9 cellular contexts compared by ENCODE assay signal in the genomic region with DNA sequence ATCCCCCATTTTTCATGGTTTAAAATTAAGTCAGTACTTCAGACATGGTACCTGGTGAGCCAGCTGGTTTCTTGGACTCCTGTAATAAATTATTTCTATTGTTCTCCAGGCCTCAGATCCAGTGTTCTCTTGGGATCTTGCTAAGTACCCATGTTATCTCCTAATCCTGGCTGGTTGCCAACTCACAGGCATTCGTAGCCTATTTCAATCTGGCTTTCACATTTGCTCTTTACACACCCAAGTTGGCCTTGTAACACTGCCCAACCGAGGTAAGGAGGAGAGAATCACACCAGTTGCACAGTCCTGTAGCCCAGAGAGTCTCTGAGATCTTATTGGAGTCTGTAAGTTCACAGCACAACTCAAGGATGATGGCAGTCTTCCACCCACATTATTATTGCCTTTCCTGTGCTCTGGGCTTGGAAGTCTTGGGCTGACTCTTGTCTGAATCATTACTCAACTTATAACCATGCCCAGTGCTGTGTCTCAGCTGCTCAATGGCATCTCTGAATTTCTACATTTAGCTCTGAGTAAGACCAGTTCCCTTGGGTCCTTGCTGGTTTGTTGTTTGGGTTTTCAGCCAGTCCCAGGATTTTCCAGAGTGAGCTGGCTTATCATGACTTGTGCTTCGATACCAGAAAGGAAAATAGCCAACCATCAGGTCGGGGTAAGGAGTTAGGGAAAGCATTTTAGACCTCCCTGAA.
A peak's percentile ranks its signal among the peaks of the same experiment; 100 is the strongest.
DNase-seq lines count a peak whose midpoint lies in the region; ATAC-seq and TF ChIP-seq lines count a peak whose summit lies in the region.
"Had no signal": no experiment of that assay in that cellular context is flagged by ENCODE, and none has a peak within 500 bp of the region (broad histone marks: within the 10 kb centered on the region; RNA-seq: fewer than 3 reads in every experiment).

No MANE protein-coding gene starts in this region.

- no peak overlapping the region for H3K4me3 ChIP-seq in adrenal gland

- peaks cover 0 to 13% (median 0%) of the 10 kb centered on the region in 3 donors for H3K36me3 Mint-ChIP-seq in immature natural killer cell

- peak; percentile 84 for DNase-seq in AG09319 (ENCODE audit: extremely low read depth, low read depth)
- peak; percentile 53 for DNase-seq in HT-29 (ENCODE audit: low spot score)
- peak in 4 of 7 donors; percentile 16 to 32 (median 22) for DNase-seq in adrenal gland
- peak; percentile 64 for DNase-seq in hepatic stellate cell (ENCODE audit: low spot score)
- DNase-seq in activated CD4-positive, CD25-positive, alpha-beta regulatory T cell treated with anti-CD3 and anti-CD28 coated beads, Interleukin-2, amount 50 U/mL, for 72 hours, result no peak
- DNase-seq in stimulated activated CD4-positive, alpha-beta T cell treated with anti-CD3 and anti-CD28 coated beads, Interleukin-12 subunit alpha, Interleukin-12 subunit beta, amount 100 ng/mL, for 4 hours, result no peak
- no peak for DNase-seq in immature natural killer cell
- DNase-seq: SHP77 treated with DMSO at 0.1 percent for 48 hours had no signal

- H3K4me1 Mint-ChIP-seq in immature natural killer cell, result no peaks in the 10 kb centered on the region

- no peaks in the 10 kb centered on the region for H3K27me3 ChIP-seq in adrenal gland

- H3K27me3 Mint-ChIP-seq in immature natural killer cell (ENCODE audit: low read depth in 3 of 3), result peaks cover 0 to 5% (median 3%) of the 10 kb centered on the region in 3 donors

- no peak for TF ChIP-seq POLR2A in adrenal gland (IDR thresholded peaks at IDR 0.05)

- TF ChIP-seq CTCF in AG09319 (IDR thresholded peaks at IDR 0.05; ENCODE audit: low read depth, low read length), result no peak
- TF ChIP-seq CTCF in adrenal gland (IDR thresholded peaks at IDR 0.05), result no peak

- H3K4me3 Mint-ChIP-seq in immature natural killer cell, result no peak overlapping the region

- intact Hi-C loops in adrenal gland (cut with DNase I), result no loop called here

- H3K27ac Mint-ChIP-seq in immature natural killer cell, result no peak overlapping the region

- no peak overlapping the region for H3K27ac ChIP-seq in adrenal gland

- H3K36me3 ChIP-seq in adrenal gland (replicated peaks in 1 of 2), result no peaks in the 10 kb centered on the region

- 48 to 63% (median 54%) methylated on average over 4 of the region's 4 CpGs for WGBS in adrenal gland, 4 donors

- H3K9me3 Mint-ChIP-seq in immature natural killer cell, result peaks cover 0 to 6% (median 0%) of the 10 kb centered on the region in 6 donors

- H3K9me3 ChIP-seq in adrenal gland (replicated peaks in 1 of 3), result no peaks in the 10 kb centered on the region

- ATAC-seq in HG02571 (IDR thresholded peaks at IDR 0.05; ENCODE audit: unreplicated experiment), result no peak

- no peaks in the 10 kb centered on the region for H3K4me1 ChIP-seq in adrenal gland (replicated peaks in 1 of 2)

Comparison
In these comparisons a context has a peak if more than half of its experiments do, and no peak if none do; other contexts are left out.
1. DNase-seq: peak in AG09319 (single experiment), HT-29 (single experiment), adrenal gland (4 of 7) and hepatic stellate cell (single experiment); none in activated CD4-positive, CD25-positive, alpha-beta regulatory T cell treated with anti-CD3 and anti-CD28 coated beads, Interleukin-2, amount 50 U/mL, for 72 hours (single experiment), stimulated activated CD4-positive, alpha-beta T cell treated with anti-CD3 and anti-CD28 coated beads, Interleukin-12 subunit alpha, Interleukin-12 subunit beta, amount 100 ng/mL, for 4 hours (single experiment) and immature natural killer cell (0 of 3).